Comparison of ENCODE assay signal across 8 cellular contexts in genomic region chr10:69123747-69124557, GRCh38. TPM values are rescaled to one million over a fixed set of nuclear protein-coding genes. Genes with fewer than 3 reads are reported as not detected.
DNase-seq lines count a peak whose midpoint lies in the region; TF ChIP-seq lines count a peak whose summit lies in the region.

TSS of gene VPS26A (plus strand) at chr10:69124178. CDS start at chr10:69124278, 100 bp downstream.

- no peak for TF ChIP-seq CTCF in GM20000 (IDR thresholded peaks at IDR 0.05; ENCODE audit: extremely low read depth, missing control alignments)

- peak; percentile 92 for DNase-seq in COLO829 (ENCODE audit: low spot score)
- peak; percentile 99 for DNase-seq in GM20000 (ENCODE audit: low spot score)
- peak; percentile 97 for DNase-seq in HT-29 (ENCODE audit: low spot score)
- DNase-seq in NK-92 treated with Interleukin-12 subunit alpha and Interleukin-12 subunit beta, amount 100 ng/mL, for 24 hours (lab: John Stamatoyannopoulos, UW): peak; percentile 96
- peak; percentile 100 for DNase-seq in activated CD8-positive, alpha-beta memory T cell treated with anti-CD3 and anti-CD28 coated beads for 24 hours
- peak; percentile 98 for DNase-seq in effector CD8-positive, alpha-beta T cell (lab: John Stamatoyannopoulos, UW)
- DNase-seq in lung microvascular endothelial cell (ENCODE audit: low read depth in 2 of 2): peak; percentile 99
- DNase-seq in stimulated activated CD4-positive, alpha-beta T cell treated with anti-CD3 and anti-CD28 coated beads, TNF-alpha, amount 100 ng/mL, for 48 hours (ENCODE audit: low read depth in 3 of 3): peak; percentile 97 to 100 (median 99)

RNA-seq across cellular contexts. Expression of gene VPS26A, which starts in this region (rescaled TPM):
- total RNA-seq in HT-29 (2014; rRNA removed; shearing (Covaris generic)): 10.3 TPM in 2 replicates
- total RNA-seq in lung microvascular endothelial cell: 24.6 and 29.0 TPM in 2 replicates

Comparison
In these comparisons a context has a peak if more than half of its experiments do, and no peak if none do; other contexts are left out.
1. Peak in every context shown above with its lines: DNase-seq.